In the genomic region with DNA sequence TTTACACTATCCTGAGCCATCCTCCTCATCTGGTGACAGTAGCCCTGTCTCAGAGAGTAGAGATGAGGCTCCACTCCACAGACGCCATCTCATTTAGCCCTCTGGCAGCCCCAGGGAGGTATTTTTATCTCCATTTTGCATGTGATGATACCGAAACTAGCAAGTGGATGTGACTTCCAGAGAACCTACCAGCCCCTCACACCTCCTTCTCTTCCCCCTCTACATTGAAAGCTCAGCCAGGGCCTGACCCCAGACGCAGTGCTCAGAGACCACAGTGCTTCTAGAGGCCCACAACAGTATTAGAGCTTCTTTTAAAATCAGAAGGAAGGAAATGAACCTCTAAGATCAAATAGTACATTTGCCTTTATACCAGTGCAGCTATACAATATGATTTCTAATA, we compare ENCODE assay signal across 9 cellular contexts. TPM values are rescaled to one million over a fixed set of nuclear protein-coding genes. Genes with fewer than 3 reads are reported as not detected.
DNase-seq lines count a peak whose midpoint lies in the region; ATAC-seq and TF ChIP-seq lines count a peak whose summit lies in the region.
"Had no signal": no experiment of that assay in that cellular context is flagged by ENCODE, and none has a peak within 500 bp of the region (broad histone marks: within the 10 kb centered on the region; RNA-seq: fewer than 3 reads in every experiment).

No MANE protein-coding gene starts in this region.

- H3K36me3 ChIP-seq in spleen = peaks cover 0 to 31% (median 9%) of the 10 kb centered on the region in 6 donors
- H3K36me3 ChIP-seq: cardiac muscle cell had no signal

- H3K27ac Mint-ChIP-seq in activated CD4-positive, alpha-beta T cell treated with anti-CD3 and anti-CD28 coated beads, Interleukin-2, amount 10 ng/mL, durations not matched to agents 24 days and 14 days = peak overlapping the region; percentile 96
- H3K27ac Mint-ChIP-seq in T-cell = peak overlapping the region; percentile 98 to 99

- peaks cover 63 to 100% (median 80%) of the 10 kb centered on the region in 6 donors for H3K4me1 ChIP-seq in spleen

- no peaks in the 10 kb centered on the region for H3K27me3 ChIP-seq in spleen (replicated peaks in 1 of 7)
- H3K27me3 ChIP-seq: cardiac muscle cell had no signal

- peak overlapping the region; percentile 80 for H3K4me3 Mint-ChIP-seq in activated CD4-positive, alpha-beta T cell treated with anti-CD3 and anti-CD28 coated beads, Interleukin-2, amount 10 ng/mL, durations not matched to agents 24 days and 14 days
- H3K4me3 Mint-ChIP-seq in T-cell = peak overlapping the region; percentile 49 to 96 (median 68)

- ATAC-seq in HG02678 (IDR thresholded peaks at IDR 0.05; ENCODE audit: unreplicated experiment) (peak; percentile 73), T-cell (replicated peaks in 1 of 4) (peak; percentile 41 to 73 (median 51))

- intact Hi-C loops in activated CD4-positive, alpha-beta T cell treated with anti-CD3 and anti-CD28 coated beads, Interleukin-2, amount 10 ng/mL, durations not matched to agents 24 days and 14 days (cut with micrococcal nuclease) = no loop called here
- intact Hi-C loops in spleen (cut with DNase I; ENCODE audit: low total_unique reads) = no loop called here

- no peaks in the 10 kb centered on the region for H3K9me3 Mint-ChIP-seq in activated CD4-positive, alpha-beta T cell treated with anti-CD3 and anti-CD28 coated beads, Interleukin-2, amount 10 ng/mL, durations not matched to agents 24 days and 14 days
- no peaks in the 10 kb centered on the region for H3K9me3 Mint-ChIP-seq in T-cell

- WGBS in spleen, 5 donors = 33 to 50% (median 47%) methylated on average over 3 of the region's 3 CpGs

- peak overlapping the region; percentile 60 to 97 (median 94) for H3K27ac ChIP-seq in spleen
- H3K27ac ChIP-seq: cardiac muscle cell had no signal

- no peak for TF ChIP-seq CTCF in spleen (IDR thresholded peaks at IDR 0.05 in 8 of 11, conservative IDR thresholded peaks at IDR 0.05 in 3 of 11)

- POLR2A ChIA-PET in T-cell (lab: Charles Lee) = no interaction called here

- no peak overlapping the region for H3K4me3 ChIP-seq in spleen
- H3K4me3 ChIP-seq: cardiac muscle cell had no signal

- H3K9me3 ChIP-seq in spleen = no peaks in the 10 kb centered on the region

- peaks cover 81% of the 10 kb centered on the region for H3K4me1 Mint-ChIP-seq in activated CD4-positive, alpha-beta T cell treated with anti-CD3 and anti-CD28 coated beads, Interleukin-2, amount 10 ng/mL, durations not matched to agents 24 days and 14 days
- H3K4me1 Mint-ChIP-seq in T-cell = peaks cover 94 to 100% (median 96%) of the 10 kb centered on the region in 3 donors

- no peak for TF ChIP-seq POLR2A in spleen (IDR thresholded peaks at IDR 0.05)

- no peaks in the 10 kb centered on the region for H3K27me3 Mint-ChIP-seq in activated CD4-positive, alpha-beta T cell treated with anti-CD3 and anti-CD28 coated beads, Interleukin-2, amount 10 ng/mL, durations not matched to agents 24 days and 14 days
- no peaks in the 10 kb centered on the region for H3K27me3 Mint-ChIP-seq in T-cell

- peaks cover 55% of the 10 kb centered on the region for H3K36me3 Mint-ChIP-seq in activated CD4-positive, alpha-beta T cell treated with anti-CD3 and anti-CD28 coated beads, Interleukin-2, amount 10 ng/mL, durations not matched to agents 24 days and 14 days (ENCODE audit: low read depth)
- H3K36me3 Mint-ChIP-seq in T-cell = peaks cover 32% of the 10 kb centered on the region

- CTCF ChIA-PET in T-cell (lab: Charles Lee) = interaction anchor here (0.5 to 1.5 kb wide), 5 partner anchors 12 to 353 kb away, joined by 3 to 6 read pairs (median 3); no protein-coding TSS in a partner anchor

- peak; percentile 79 for DNase-seq in activated CD4-positive, alpha-beta T cell treated with anti-CD3 and anti-CD28 coated beads, Interleukin-2, amount 10 ng/mL, durations not matched to agents 24 days and 14 days
- DNase-seq in activated CD4-positive, alpha-beta T cell treated with anti-CD3 and anti-CD28 coated beads, Interleukin-2, amount 50 U/mL, for 4 hours = no peak
- peak in 26 of 34 experiments; percentile 8 to 59 (median 31) for DNase-seq in T-cell
- DNase-seq in spleen = no peak
- DNase-seq in AG08396 (ENCODE audit: low spot score) = no peak
- DNase-seq in NCI-H187 treated with DMSO at 0.1 percent for 48 hours (lab: John Stamatoyannopoulos, UW) = no peak
- no peak for DNase-seq in NCI-H1694 (lab: John Stamatoyannopoulos, UW)

RNA-seq across cellular contexts. Expression of a gene that starts 8.3 kb away (rescaled TPM):
- 120 and 122 TPM in 2 replicates for total RNA-seq in activated CD4-positive, alpha-beta T cell treated with anti-CD3 and anti-CD28 coated beads, Interleukin-2, amount 10 ng/mL, durations not matched to agents 24 days and 14 days
- total RNA-seq in T-cell (100 to 1,000 TPM; 109 to 137 (median 116) TPM), spleen (100 to 1,000 TPM in 5 of 7 donors, 10 to 100 TPM in 2; 86.6 to 193 (median 138) TPM)
- 100 to 1,000 TPM; 187 to 202 (median 201) TPM for polyA plus RNA-seq in spleen

Comparison
In these comparisons a context has a peak if more than half of its experiments do, and no peak if none do; other contexts are left out.
1. DNase-seq: peak in activated CD4-positive, alpha-beta T cell treated with anti-CD3 and anti-CD28 coated beads, Interleukin-2, amount 10 ng/mL, durations not matched to agents 24 days and 14 days (single experiment) and T-cell (26 of 34); none in activated CD4-positive, alpha-beta T cell treated with anti-CD3 and anti-CD28 coated beads, Interleukin-2, amount 50 U/mL, for 4 hours (0 of 2), spleen (single experiment), AG08396 (single experiment), NCI-H187 treated with DMSO at 0.1 percent for 48 hours (single experiment) and NCI-H1694 (single experiment).